20 cellular contexts compared by ENCODE assay signal in the genomic region with DNA sequence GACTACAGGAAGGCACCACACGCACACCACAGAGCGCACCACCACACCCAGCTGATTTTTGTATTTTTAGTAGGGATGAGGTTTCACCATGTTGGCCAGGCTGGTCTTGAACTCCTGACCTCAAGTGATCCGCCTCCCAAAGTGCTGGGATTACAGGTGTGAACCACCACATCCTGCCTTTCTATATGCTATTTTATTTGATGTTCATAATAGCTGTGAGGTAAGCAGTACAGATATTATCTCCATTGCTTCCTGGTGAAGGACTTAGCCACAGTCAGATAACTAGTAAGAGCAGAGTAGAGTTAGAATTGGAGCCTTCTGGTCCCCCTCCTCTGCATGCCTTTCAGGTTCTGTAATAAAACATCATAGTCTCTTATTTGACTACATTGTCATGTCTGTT. TPM values are rescaled to one million over a fixed set of nuclear protein-coding genes. Genes with fewer than 3 reads are reported as not detected.
"Had no signal": no experiment of that assay in that cellular context is flagged by ENCODE, and none has a peak within 500 bp of the region (broad histone marks: within the 10 kb centered on the region; RNA-seq: fewer than 3 reads in every experiment).

No MANE protein-coding gene starts in this region.

RNA-seq across cellular contexts. Expression of a gene that starts 46.3 kb away (rescaled TPM):
- total RNA-seq: colonic mucosa; dermis microvascular lymphatic vessel endothelial cell; endothelial cell of umbilical vein; epithelial cell of proximal tubule; esophagus squamous epithelium; gastrocnemius medialis; glomerular endothelial cell; heart right ventricle; kidney epithelial cell; left cardiac atrium; left lung; left ventricle myocardium superior; lower leg skin; lower lobe of right lung; lung microvascular endothelial cell; mesenteric fat pad; mesothelial cell of epicardium; mucosa of descending colon; myocyte; naive thymus-derived CD8-positive, alpha-beta T cell had no signal
